Comparison of ENCODE assay signal across 20 cellular contexts in the genomic region with DNA sequence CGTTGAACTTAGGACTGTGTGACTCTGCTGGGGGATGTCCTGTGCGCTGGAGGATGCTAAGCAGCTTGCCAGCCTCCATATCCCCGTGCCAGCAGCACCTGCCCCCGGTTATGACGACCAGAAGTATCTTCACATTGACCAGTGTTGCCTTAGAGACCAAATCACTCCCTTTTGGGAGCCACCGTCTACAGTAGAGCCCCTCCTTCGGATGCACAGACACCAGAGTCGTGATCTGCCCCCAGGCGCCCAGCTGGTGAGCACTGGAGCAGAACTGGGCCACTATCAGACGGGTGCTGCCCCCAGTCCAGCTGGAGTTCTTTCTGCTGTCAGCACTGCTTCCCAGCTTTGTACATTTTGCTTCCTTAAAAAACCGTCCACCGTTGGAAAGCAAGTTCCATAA.
"Had no signal": no experiment of that assay in that cellular context is flagged by ENCODE, and none has a peak within 500 bp of the region (broad histone marks: within the 10 kb centered on the region; RNA-seq: fewer than 3 reads in every experiment).

No MANE protein-coding gene starts in this region.

- H3K27ac ChIP-seq: gastrocnemius medialis, heart left ventricle, left ventricle myocardium inferior, prostate gland, right atrium auricular region, skin epidermis, tibial artery, WERI-Rb-1 had no signal

- H3K9me3 Mint-ChIP-seq: activated naive CD8-positive, alpha-beta T cell treated with anti-CD3 and anti-CD28 coated beads for 36 hours; activated T-helper 1 cell treated with anti-CD3 and anti-CD28 coated beads, Interleukin-12 subunit alpha, Interleukin-12 subunit beta, Interleukin-2, Interleukin-4 antibody, amounts not matched to agents 30 ng/mL and 10 ng/mL and 1 ng/mL, durations not matched to agents 14 hours and 24 hours and 36 hours; neural crest cell; stimulated activated effector memory CD8-positive, alpha-beta T cell treated with anti-CD3 and anti-CD28 coated beads, Interleukin-12 subunit alpha, Interleukin-12 subunit beta, amount 100 ng/mL, for 72 hours had no signal

- H3K27me3 Mint-ChIP-seq: activated naive CD8-positive, alpha-beta T cell treated with anti-CD3 and anti-CD28 coated beads for 36 hours had no signal

- DNase-seq: activated CD4-positive, alpha-beta T cell treated with anti-CD3 and anti-CD28 coated beads, Interleukin-2, amount 50 U/mL, for 4 hours; activated naive CD8-positive, alpha-beta T cell treated with anti-CD3 and anti-CD28 coated beads for 36 hours; amniotic stem cell; effector CD8-positive, alpha-beta T cell; gastrocnemius medialis; heart left ventricle; left ventricle myocardium inferior; mammary epithelial cell; stimulated activated CD4-positive, alpha-beta T cell treated with anti-CD3 and anti-CD28 coated beads, Interleukin-15, amount 100 ng/mL, for 24 hours; stimulated activated CD4-positive, alpha-beta T cell treated with anti-CD3 and anti-CD28 coated beads, Interleukin-4, amount 100 ng/mL, for 1 hour; substantia nigra; tibial artery; WERI-Rb-1 had no signal

- H3K4me3 ChIP-seq: gastrocnemius medialis, heart left ventricle, left ventricle myocardium inferior, prostate gland, right atrium auricular region, skin epidermis, tibial artery had no signal

- H3K36me3 ChIP-seq: prostate gland had no signal

- H3K4me3 Mint-ChIP-seq: activated naive CD8-positive, alpha-beta T cell treated with anti-CD3 and anti-CD28 coated beads for 36 hours; activated T-helper 1 cell treated with anti-CD3 and anti-CD28 coated beads, Interleukin-12 subunit alpha, Interleukin-12 subunit beta, Interleukin-2, Interleukin-4 antibody, amounts not matched to agents 30 ng/mL and 10 ng/mL and 1 ng/mL, durations not matched to agents 14 hours and 24 hours and 36 hours; neural crest cell; stimulated activated effector memory CD8-positive, alpha-beta T cell treated with anti-CD3 and anti-CD28 coated beads, Interleukin-12 subunit alpha, Interleukin-12 subunit beta, amount 100 ng/mL, for 72 hours had no signal

- H3K4me1 ChIP-seq: prostate gland, right atrium auricular region, tibial artery had no signal

- H3K4me1 Mint-ChIP-seq: neural crest cell had no signal

- ATAC-seq: esophagus mucosa; gastrocnemius medialis; heart left ventricle; stimulated activated effector memory CD8-positive, alpha-beta T cell treated with anti-CD3 and anti-CD28 coated beads, Interleukin-12 subunit alpha, Interleukin-12 subunit beta, amount 100 ng/mL, for 72 hours had no signal

- H3K27me3 ChIP-seq: gastrocnemius medialis, heart left ventricle, right atrium auricular region, tibial artery had no signal

- H3K27ac Mint-ChIP-seq: activated T-helper 1 cell treated with anti-CD3 and anti-CD28 coated beads, Interleukin-12 subunit alpha, Interleukin-12 subunit beta, Interleukin-2, Interleukin-4 antibody, amounts not matched to agents 30 ng/mL and 10 ng/mL and 1 ng/mL, durations not matched to agents 14 hours and 24 hours and 36 hours; stimulated activated effector memory CD8-positive, alpha-beta T cell treated with anti-CD3 and anti-CD28 coated beads, Interleukin-12 subunit alpha, Interleukin-12 subunit beta, amount 100 ng/mL, for 72 hours had no signal

- H3K9me3 ChIP-seq: gastrocnemius medialis, heart left ventricle, left ventricle myocardium inferior, prostate gland, right atrium auricular region, tibial artery had no signal
